In the genomic region with DNA sequence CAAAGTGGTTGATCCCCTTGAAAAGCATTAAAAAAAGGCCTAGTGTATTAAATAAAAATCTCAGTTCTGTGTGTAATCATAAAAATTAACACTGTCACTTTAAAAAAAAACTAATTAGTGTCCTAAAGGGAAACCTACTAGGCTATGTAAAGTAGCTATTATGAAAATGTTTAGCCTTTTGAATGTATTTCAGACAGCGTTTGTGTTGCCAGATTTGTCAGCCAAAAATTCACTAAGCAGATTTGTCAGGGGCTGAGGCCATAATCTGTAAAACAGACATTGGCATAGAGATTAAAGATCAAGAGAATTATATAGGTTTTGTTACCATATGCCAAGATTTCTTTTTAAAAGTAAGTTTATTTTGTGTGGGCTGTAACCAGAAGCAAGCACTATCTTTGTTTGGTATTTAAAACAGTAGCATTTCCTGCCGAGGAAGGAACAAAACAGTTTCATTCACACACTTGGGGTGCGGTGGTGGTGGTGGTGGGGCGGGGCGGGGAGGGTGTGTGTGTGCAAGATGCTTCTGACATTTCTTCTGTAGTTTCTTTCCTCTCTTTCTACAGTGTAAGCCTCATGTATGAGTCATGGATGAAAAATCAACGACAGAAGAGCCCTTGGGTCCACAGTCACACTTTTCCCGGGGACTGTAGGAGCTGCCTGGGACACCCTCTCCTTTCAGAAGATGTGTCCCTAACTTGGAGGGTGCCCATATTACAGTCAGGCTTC, we compare ENCODE assay signal across 9 cellular contexts.
DNase-seq lines count a peak whose midpoint lies in the region; ATAC-seq and TF ChIP-seq lines count a peak whose summit lies in the region.
"Had no signal": no experiment of that assay in that cellular context is flagged by ENCODE, and none has a peak within 500 bp of the region (broad histone marks: within the 10 kb centered on the region; RNA-seq: fewer than 3 reads in every experiment).

No MANE protein-coding gene starts in this region.

- H3K36me3 Mint-ChIP-seq in activated CD8-positive, alpha-beta T cell treated with anti-CD3 and anti-CD28 coated beads for 36 hours (ENCODE audit: low read depth), result no peaks in the 10 kb centered on the region
- H3K36me3 Mint-ChIP-seq in natural killer cell, result no peaks in the 10 kb centered on the region
- H3K36me3 Mint-ChIP-seq: activated naive CD4-positive, alpha-beta T cell treated with anti-CD3 and anti-CD28 coated beads, Interleukin-2, amount 50 U/mL, for 24 hours had no signal

- no peak for TF ChIP-seq CTCF in activated CD8-positive, alpha-beta T cell treated with anti-CD3 and anti-CD28 coated beads for 36 hours (IDR thresholded peaks at IDR 0.05)
- TF ChIP-seq CTCF in natural killer cell (IDR thresholded peaks at IDR 0.05), result no peak

- H3K4me3 Mint-ChIP-seq in activated CD8-positive, alpha-beta T cell treated with anti-CD3 and anti-CD28 coated beads for 36 hours, result no peak overlapping the region
- peak overlapping the region; percentile 73 for H3K4me3 Mint-ChIP-seq in natural killer cell
- H3K4me3 Mint-ChIP-seq: activated naive CD4-positive, alpha-beta T cell treated with anti-CD3 and anti-CD28 coated beads, Interleukin-2, amount 50 U/mL, for 24 hours had no signal

- H3K27ac Mint-ChIP-seq in activated CD8-positive, alpha-beta T cell treated with anti-CD3 and anti-CD28 coated beads for 36 hours, result no peak overlapping the region
- peak overlapping the region; percentile 81 to 82 for H3K27ac Mint-ChIP-seq in natural killer cell
- H3K27ac Mint-ChIP-seq: activated naive CD4-positive, alpha-beta T cell treated with anti-CD3 and anti-CD28 coated beads, Interleukin-2, amount 50 U/mL, for 24 hours had no signal

- ATAC-seq in GM19328 (IDR thresholded peaks at IDR 0.05; ENCODE audit: unreplicated experiment), result peak; percentile 80
- ATAC-seq in HG03520 (IDR thresholded peaks at IDR 0.05; ENCODE audit: unreplicated experiment), result peak; percentile 67
- ATAC-seq in activated CD8-positive, alpha-beta T cell treated with anti-CD3 and anti-CD28 coated beads for 36 hours, result peak; percentile 77
- ATAC-seq in natural killer cell, result peak; percentile 83 to 90 (median 85)
- ATAC-seq: HCT116 had no signal

- H3K4me1 Mint-ChIP-seq in activated CD8-positive, alpha-beta T cell treated with anti-CD3 and anti-CD28 coated beads for 36 hours (ENCODE audit: low read depth), result peaks cover 8% of the 10 kb centered on the region
- H3K4me1 Mint-ChIP-seq in natural killer cell, result peaks cover 32% of the 10 kb centered on the region in 2 donors

- no peaks in the 10 kb centered on the region for H3K9me3 Mint-ChIP-seq in activated CD8-positive, alpha-beta T cell treated with anti-CD3 and anti-CD28 coated beads for 36 hours
- H3K9me3 Mint-ChIP-seq in natural killer cell, result no peaks in the 10 kb centered on the region
- H3K9me3 Mint-ChIP-seq: activated naive CD4-positive, alpha-beta T cell treated with anti-CD3 and anti-CD28 coated beads, Interleukin-2, amount 50 U/mL, for 24 hours had no signal

- H3K27me3 Mint-ChIP-seq in activated CD8-positive, alpha-beta T cell treated with anti-CD3 and anti-CD28 coated beads for 36 hours, result no peaks in the 10 kb centered on the region
- H3K27me3 Mint-ChIP-seq in natural killer cell (ENCODE audit: low read depth in 2 of 2), result no peaks in the 10 kb centered on the region
- H3K27me3 Mint-ChIP-seq: activated naive CD4-positive, alpha-beta T cell treated with anti-CD3 and anti-CD28 coated beads, Interleukin-2, amount 50 U/mL, for 24 hours had no signal

- POLR2A ChIA-PET in activated CD8-positive, alpha-beta T cell treated with anti-CD3 and anti-CD28 coated beads for 36 hours (lab: Charles Lee), result no interaction called here

- CTCF ChIA-PET in activated CD8-positive, alpha-beta T cell treated with anti-CD3 and anti-CD28 coated beads for 36 hours (lab: Charles Lee), result no interaction called here

- intact Hi-C loops in activated CD8-positive, alpha-beta T cell treated with anti-CD3 and anti-CD28 coated beads for 36 hours (cut with micrococcal nuclease), result no loop called here
- intact Hi-C loops in natural killer cell (cut with micrococcal nuclease), result no loop called here

- peak; percentile 34 for DNase-seq in activated CD8-positive, alpha-beta T cell treated with anti-CD3 and anti-CD28 coated beads for 36 hours
- DNase-seq in natural killer cell (peak; percentile 16), kidney glomerular epithelial cell (lab: John Stamatoyannopoulos, UW) (no peak), ecto neural progenitor cell (ENCODE audit: low spot score) (no peak)
- no peak for DNase-seq in stimulated activated CD4-positive, alpha-beta T cell treated with anti-CD3 and anti-CD28 coated beads, Interleukin-4, amount 100 ng/mL, for 1 hour

Comparison
In these comparisons a context has a peak if more than half of its experiments do, and no peak if none do; other contexts are left out.
1. DNase-seq: peak in activated CD8-positive, alpha-beta T cell treated with anti-CD3 and anti-CD28 coated beads for 36 hours (single experiment) and natural killer cell (single experiment); none in kidney glomerular epithelial cell (single experiment), stimulated activated CD4-positive, alpha-beta T cell treated with anti-CD3 and anti-CD28 coated beads, Interleukin-4, amount 100 ng/mL, for 1 hour (single experiment) and ecto neural progenitor cell (single experiment).
2. Peak in every context shown above with its lines, with median percentiles within 50 percentile points of each other: ATAC-seq.